In genomic region chr18:12726774-12727550, GRCh38 we compare ENCODE assay signal across 9 cellular contexts. TPM values are rescaled to one million over a fixed set of nuclear protein-coding genes. Genes with fewer than 3 reads are reported as not detected.
A peak's percentile ranks its signal among the peaks of the same experiment; 100 is the strongest.
DNase-seq lines count a peak whose midpoint lies in the region; ATAC-seq and TF ChIP-seq lines count a peak whose summit lies in the region.
"Had no signal": no experiment of that assay in that cellular context is flagged by ENCODE, and none has a peak within 500 bp of the region (broad histone marks: within the 10 kb centered on the region; RNA-seq: fewer than 3 reads in every experiment).

No MANE protein-coding gene starts in this region.

- DNase-seq in ELF-1 (ENCODE audit: low read depth, low spot score) (peak; percentile 78), M059J (ENCODE audit: low read depth) (peak; percentile 65), heart right ventricle (peak in 1 of 2 donors; percentile 56), pulmonary artery endothelial cell (ENCODE audit: low read depth, low spot score) (peak; percentile 20), GOT3 (lab: John Stamatoyannopoulos, UW) (no peak)
- peak; percentile 60 for DNase-seq in activated naive CD8-positive, alpha-beta T cell treated with anti-CD3 and anti-CD28 coated beads, Interleukin-2, amount 50 U/mL, for 24 hours

- H3K27me3 Mint-ChIP-seq in activated naive CD8-positive, alpha-beta T cell treated with anti-CD3 and anti-CD28 coated beads, Interleukin-2, amount 50 U/mL, for 24 hours, result no peaks in the 10 kb centered on the region

- no peaks in the 10 kb centered on the region for H3K9me3 Mint-ChIP-seq in activated naive CD8-positive, alpha-beta T cell treated with anti-CD3 and anti-CD28 coated beads, Interleukin-2, amount 50 U/mL, for 24 hours

- peaks cover 10% of the 10 kb centered on the region for H3K36me3 Mint-ChIP-seq in activated naive CD8-positive, alpha-beta T cell treated with anti-CD3 and anti-CD28 coated beads, Interleukin-2, amount 50 U/mL, for 24 hours (ENCODE audit: low read depth)

- peaks cover under 1% of the 10 kb centered on the region for H3K4me1 Mint-ChIP-seq in activated naive CD8-positive, alpha-beta T cell treated with anti-CD3 and anti-CD28 coated beads, Interleukin-2, amount 50 U/mL, for 24 hours

- H3K27ac ChIP-seq in heart right ventricle, result no peak overlapping the region
- H3K27ac ChIP-seq: epithelial cell of prostate had no signal

- H3K27me3 ChIP-seq in heart right ventricle, result no peaks in the 10 kb centered on the region

- 66% methylated on average over 14 of the region's 14 CpGs for WGBS in heart right ventricle, 2 donors

- peaks cover 0 to 5% (median 0%) of the 10 kb centered on the region in 11 donors for H3K9me3 ChIP-seq in heart right ventricle

- peaks cover 0 to 52% (median 28%) of the 10 kb centered on the region in 9 donors for H3K36me3 ChIP-seq in heart right ventricle

- no peak overlapping the region for H3K4me3 Mint-ChIP-seq in activated naive CD8-positive, alpha-beta T cell treated with anti-CD3 and anti-CD28 coated beads, Interleukin-2, amount 50 U/mL, for 24 hours

- intact Hi-C loops in heart right ventricle (cut with DNase I), result loop anchor here (1.0 to 5.0 kb wide), 4 partner anchors 205 to 210 kb away; no protein-coding TSS in a partner anchor

- H3K4me3 ChIP-seq in heart right ventricle, result no peak overlapping the region

- no peaks in the 10 kb centered on the region for H3K4me1 ChIP-seq in heart right ventricle

- peak; percentile 86 for ATAC-seq in SK-N-SH treated with all-trans-retinoic acid at 6 μM for 48 hours
- peak; percentile 59 for ATAC-seq in activated naive CD8-positive, alpha-beta T cell treated with anti-CD3 and anti-CD28 coated beads, Interleukin-2, amount 50 U/mL, for 24 hours
- peak in 6 of 8 donors; percentile 26 to 56 (median 40) for ATAC-seq in heart right ventricle
- no peak for ATAC-seq in HG03354 (IDR thresholded peaks at IDR 0.05; ENCODE audit: poor library complexity, severe bottlenecking, unreplicated experiment)

- peak; percentile 69 to 92 (median 89) for TF ChIP-seq CTCF in heart right ventricle (IDR thresholded peaks at IDR 0.05)

- no peak overlapping the region for H3K27ac Mint-ChIP-seq in activated naive CD8-positive, alpha-beta T cell treated with anti-CD3 and anti-CD28 coated beads, Interleukin-2, amount 50 U/mL, for 24 hours

TF ChIP-seq in SK-N-SH treated with all-trans-retinoic acid at 6 μM for 48 hours, 23 proteins besides CTCF, POLR2A, EP300 and RAD21:
- no peak for TF ChIP-seq ZFP3 (CRISPR knock-in tag; IDR thresholded peaks at IDR 0.05)
- no peak for TF ChIP-seq CREB5 (CRISPR knock-in tag; IDR thresholded peaks at IDR 0.05; ENCODE audit: low read depth)
- TF ChIP-seq, protein P1, sequence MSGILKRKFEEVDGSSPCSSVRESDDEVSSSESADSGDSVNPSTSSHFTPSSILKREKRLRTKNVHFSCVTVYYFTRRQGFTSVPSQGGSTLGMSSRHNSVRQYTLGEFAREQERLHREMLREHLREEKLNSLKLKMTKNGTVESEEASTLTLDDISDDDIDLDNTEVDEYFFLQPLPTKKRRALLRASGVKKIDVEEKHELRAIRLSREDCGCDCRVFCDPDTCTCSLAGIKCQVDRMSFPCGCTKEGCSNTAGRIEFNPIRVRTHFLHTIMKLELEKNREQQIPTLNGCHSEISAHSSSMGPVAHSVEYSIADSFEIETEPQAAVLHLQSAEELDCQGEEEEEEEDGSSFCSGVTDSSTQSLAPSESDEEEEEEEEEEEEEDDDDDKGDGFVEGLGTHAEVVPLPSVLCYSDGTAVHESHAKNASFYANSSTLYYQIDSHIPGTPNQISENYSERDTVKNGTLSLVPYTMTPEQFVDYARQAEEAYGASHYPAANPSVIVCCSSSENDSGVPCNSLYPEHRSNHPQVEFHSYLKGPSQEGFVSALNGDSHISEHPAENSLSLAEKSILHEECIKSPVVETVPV (CRISPR knock-in tag; IDR thresholded peaks at IDR 0.05), result no peak
- no peak for TF ChIP-seq GLIS3 (CRISPR knock-in tag; IDR thresholded peaks at IDR 0.05)
- TF ChIP-seq RARB (CRISPR knock-in tag; IDR thresholded peaks at IDR 0.05), result no peak
- TF ChIP-seq, protein P2, sequence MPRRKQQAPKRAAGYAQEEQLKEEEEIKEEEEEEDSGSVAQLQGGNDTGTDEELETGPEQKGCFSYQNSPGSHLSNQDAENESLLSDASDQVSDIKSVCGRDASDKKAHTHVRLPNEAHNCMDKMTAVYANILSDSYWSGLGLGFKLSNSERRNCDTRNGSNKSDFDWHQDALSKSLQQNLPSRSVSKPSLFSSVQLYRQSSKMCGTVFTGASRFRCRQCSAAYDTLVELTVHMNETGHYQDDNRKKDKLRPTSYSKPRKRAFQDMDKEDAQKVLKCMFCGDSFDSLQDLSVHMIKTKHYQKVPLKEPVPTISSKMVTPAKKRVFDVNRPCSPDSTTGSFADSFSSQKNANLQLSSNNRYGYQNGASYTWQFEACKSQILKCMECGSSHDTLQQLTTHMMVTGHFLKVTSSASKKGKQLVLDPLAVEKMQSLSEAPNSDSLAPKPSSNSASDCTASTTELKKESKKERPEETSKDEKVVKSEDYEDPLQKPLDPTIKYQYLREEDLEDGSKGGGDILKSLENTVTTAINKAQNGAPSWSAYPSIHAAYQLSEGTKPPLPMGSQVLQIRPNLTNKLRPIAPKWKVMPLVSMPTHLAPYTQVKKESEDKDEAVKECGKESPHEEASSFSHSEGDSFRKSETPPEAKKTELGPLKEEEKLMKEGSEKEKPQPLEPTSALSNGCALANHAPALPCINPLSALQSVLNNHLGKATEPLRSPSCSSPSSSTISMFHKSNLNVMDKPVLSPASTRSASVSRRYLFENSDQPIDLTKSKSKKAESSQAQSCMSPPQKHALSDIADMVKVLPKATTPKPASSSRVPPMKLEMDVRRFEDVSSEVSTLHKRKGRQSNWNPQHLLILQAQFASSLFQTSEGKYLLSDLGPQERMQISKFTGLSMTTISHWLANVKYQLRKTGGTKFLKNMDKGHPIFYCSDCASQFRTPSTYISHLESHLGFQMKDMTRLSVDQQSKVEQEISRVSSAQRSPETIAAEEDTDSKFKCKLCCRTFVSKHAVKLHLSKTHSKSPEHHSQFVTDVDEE (CRISPR knock-in tag; IDR thresholded peaks at IDR 0.05), result no peak
- no peak for TF ChIP-seq ISL1 (CRISPR knock-in tag; IDR thresholded peaks at IDR 0.05)
- TF ChIP-seq SNAI2 (CRISPR knock-in tag; IDR thresholded peaks at IDR 0.05), result no peak
- TF ChIP-seq TOX (CRISPR knock-in tag; IDR thresholded peaks at IDR 0.05; ENCODE audit: borderline replicate concordance), result no peak
- no peak for TF ChIP-seq ARNTL (CRISPR knock-in tag; IDR thresholded peaks at IDR 0.05; ENCODE audit: borderline replicate concordance, low read depth)
- no peak for TF ChIP-seq BACH2 (CRISPR knock-in tag; IDR thresholded peaks at IDR 0.05; ENCODE audit: borderline replicate concordance)
- TF ChIP-seq OSR1 (CRISPR knock-in tag; IDR thresholded peaks at IDR 0.05), result no peak

RNA-seq across cellular contexts. Expression of gene PSMG2, which starts 24.1 kb away (rescaled TPM):
- total RNA-seq in M059J (2014; rRNA removed; shearing (Covaris generic)), result 92.3 and 136 TPM in 2 replicates
- total RNA-seq in heart right ventricle, result 10 to 100 TPM; 36.2 to 51.8 (median 46.0) TPM
- polyA plus RNA-seq in heart right ventricle, result 10 to 100 TPM; 62.0 to 64.7 TPM
- 69.1 and 89.0 TPM in 2 replicates for total RNA-seq in pulmonary artery endothelial cell

RNA-seq across cellular contexts. Expression of gene CEP76, which starts 24.4 kb away (rescaled TPM):
- total RNA-seq in M059J (2014; rRNA removed; shearing (Covaris generic)), result 9.9 and 22.4 TPM in 2 replicates
- total RNA-seq in heart right ventricle, result 1 to 10 TPM; 2.7 to 5.9 (median 4.0) TPM
- polyA plus RNA-seq in heart right ventricle, result 1 to 10 TPM; 1.9 to 2.5 TPM
- total RNA-seq in pulmonary artery endothelial cell, result 10.6 and 16.7 TPM in 2 replicates
